20 cellular contexts compared by ENCODE assay signal in genomic region chr7:710161-710560, GRCh38. TPM values are rescaled to one million over a fixed set of nuclear protein-coding genes. Genes with fewer than 3 reads are reported as not detected.
DNase-seq lines count a peak whose midpoint lies in the region; ATAC-seq, FAIRE-seq and TF ChIP-seq lines count a peak whose summit lies in the region.
"Had no signal": no experiment of that assay in that cellular context is flagged by ENCODE, and none has a peak within 500 bp of the region (broad histone marks: within the 10 kb centered on the region; RNA-seq: fewer than 3 reads in every experiment).

No MANE protein-coding gene starts in this region.

- peaks cover 18 to 19% of the 10 kb centered on the region in 2 donors for H3K27me3 Mint-ChIP-seq in natural killer cell (ENCODE audit: low read depth in 2 of 2)
- peaks cover 9 to 17% of the 10 kb centered on the region in 2 donors for H3K27me3 Mint-ChIP-seq in natural killer cell treated with Interleukin-12 subunit alpha and Interleukin-12 subunit beta and Interleukin-15 and Interleukin-18, amount 100 ng/mL, for 72 hours
- H3K27me3 Mint-ChIP-seq in astrocyte (ENCODE audit: low read depth, unreplicated experiment): peaks cover 8% of the 10 kb centered on the region
- H3K27me3 Mint-ChIP-seq in naive thymus-derived CD8-positive, alpha-beta T cell: peaks cover 0 to 4% (median 0%) of the 10 kb centered on the region in 5 donors

- TF ChIP-seq CTCF in natural killer cell (IDR thresholded peaks at IDR 0.05) (no peak), astrocyte (IDR thresholded peaks at IDR 0.05; ENCODE audit: insufficient read depth, low read depth, low read length) (no peak)

- no peak overlapping the region for H3K9ac ChIP-seq in astrocyte (ENCODE audit: low read length)

- intact Hi-C loops in natural killer cell (cut with micrococcal nuclease): no loop called here

- ATAC-seq in natural killer cell (no peak), HG03342 (IDR thresholded peaks at IDR 0.05; ENCODE audit: unreplicated experiment) (no peak)
- no peak for ATAC-seq in natural killer cell treated with Interleukin-12 subunit alpha and Interleukin-12 subunit beta and Interleukin-15 and Interleukin-18, amount 100 ng/mL, for 72 hours
- ATAC-seq in naive thymus-derived CD8-positive, alpha-beta T cell: no peak
- ATAC-seq: activated T-cell treated with anti-CD3 and anti-CD28 coated beads, Interleukin-2, amount 50 U/mL, for 4 hours; Right ventricle myocardium inferior; stimulated activated naive B cell treated with anti-CD40 and anti-IgM and Interleukin-4, amounts not matched to agents 10 μg/mL and 1 μg/mL and 100 μg/mL, for 72 hours had no signal

- H3K36me3 Mint-ChIP-seq in natural killer cell: no peaks in the 10 kb centered on the region
- peaks cover 5% of the 10 kb centered on the region for H3K36me3 Mint-ChIP-seq in natural killer cell treated with Interleukin-12 subunit alpha and Interleukin-12 subunit beta and Interleukin-15 and Interleukin-18, amount 100 ng/mL, for 72 hours
- peaks cover 3% of the 10 kb centered on the region for H3K36me3 Mint-ChIP-seq in astrocyte (ENCODE audit: low read depth, unreplicated experiment)
- peaks cover 0 to 25% (median 17%) of the 10 kb centered on the region in 3 donors for H3K36me3 Mint-ChIP-seq in naive thymus-derived CD8-positive, alpha-beta T cell

- H3K27me3 ChIP-seq in astrocyte (ENCODE audit: insufficient read depth, low read length): peaks cover 2% of the 10 kb centered on the region
- H3K27me3 ChIP-seq: testis had no signal

- DNase-seq in natural killer cell (no peak), astrocyte (ENCODE audit: low read depth) (no peak), HUDEP-2 (lab: John Stamatoyannopoulos, UW; ENCODE audit: unreplicated experiment in 76 of 76) (no peak), DMS79 treated with DMSO at 0.1 percent for 48 hours (lab: John Stamatoyannopoulos, UW) (no peak)
- DNase-seq in natural killer cell treated with Interleukin-12 subunit alpha and Interleukin-12 subunit beta and Interleukin-15 and Interleukin-18, amount 100 ng/mL, for 72 hours (ENCODE audit: low spot score): no peak
- no peak for DNase-seq in naive thymus-derived CD8-positive, alpha-beta T cell
- DNase-seq: activated CD4-positive, alpha-beta memory T cell treated with anti-CD3 and anti-CD28 coated beads for 36 hours; activated T-cell treated with anti-CD3 and anti-CD28 coated beads, Interleukin-2, amount 50 U/mL, for 4 hours; islet precursor cell; NCI-H1105 treated with DMSO at 0.1 percent for 48 hours; NCI-H2029; NCI-H345; OCI-M1; stimulated activated CD4-positive, alpha-beta T cell treated with anti-CD3 and anti-CD28 coated beads, Interleukin-12 subunit alpha, Interleukin-12 subunit beta, amount 100 ng/mL, for 4 hours; stimulated activated CD4-positive, alpha-beta T cell treated with anti-CD3 and anti-CD28 coated beads, Interleukin-4, amount 100 ng/mL, for 24 hours; stimulated activated naive B cell treated with anti-CD40 and anti-IgM and Interleukin-4, amounts not matched to agents 10 μg/mL and 1 μg/mL and 100 μg/mL, for 72 hours; testis had no signal

- H3K4me2 ChIP-seq in astrocyte (ENCODE audit: low read length): no peak overlapping the region

- no peak for FAIRE-seq in astrocyte (lab: Jason Lieb, UNC)
- FAIRE-seq: endothelial cell of umbilical vein had no signal

- peaks cover 5% of the 10 kb centered on the region for H4K20me1 ChIP-seq in astrocyte (ENCODE audit: insufficient read depth, low read length)

- H3K27ac ChIP-seq in astrocyte (ENCODE audit: low read depth, low read length): no peak overlapping the region
- H3K27ac ChIP-seq: testis had no signal

- no peaks in the 10 kb centered on the region for H3K9me3 ChIP-seq in astrocyte (ENCODE audit: insufficient read depth, low read depth, low read length)
- H3K9me3 ChIP-seq: testis had no signal

- peak overlapping the region; percentile 31 for H3K4me3 Mint-ChIP-seq in natural killer cell
- no peak overlapping the region for H3K4me3 Mint-ChIP-seq in natural killer cell treated with Interleukin-12 subunit alpha and Interleukin-12 subunit beta and Interleukin-15 and Interleukin-18, amount 100 ng/mL, for 72 hours
- H3K4me3 Mint-ChIP-seq in astrocyte (ENCODE audit: unreplicated experiment): no peak overlapping the region
- H3K4me3 Mint-ChIP-seq in naive thymus-derived CD8-positive, alpha-beta T cell: peak overlapping the region; percentile 15 to 89 (median 70)
- H3K4me3 Mint-ChIP-seq: activated CD4-positive, alpha-beta memory T cell treated with anti-CD3 and anti-CD28 coated beads for 36 hours had no signal

- H3K4me3 ChIP-seq in astrocyte (ENCODE audit: insufficient read depth, low read depth, low read length): no peak overlapping the region
- H3K4me3 ChIP-seq: testis had no signal

- H3K36me3 ChIP-seq in astrocyte (ENCODE audit: insufficient read depth, low read length): no peaks in the 10 kb centered on the region

- H3K27ac Mint-ChIP-seq in natural killer cell: no peak overlapping the region
- no peak overlapping the region for H3K27ac Mint-ChIP-seq in natural killer cell treated with Interleukin-12 subunit alpha and Interleukin-12 subunit beta and Interleukin-15 and Interleukin-18, amount 100 ng/mL, for 72 hours
- H3K27ac Mint-ChIP-seq in astrocyte (ENCODE audit: unreplicated experiment): peak overlapping the region; percentile 24
- peak overlapping the region in 8 of 10 donors; percentile 2 to 88 (median 76) for H3K27ac Mint-ChIP-seq in naive thymus-derived CD8-positive, alpha-beta T cell
- H3K27ac Mint-ChIP-seq: activated CD4-positive, alpha-beta memory T cell treated with anti-CD3 and anti-CD28 coated beads for 36 hours; stimulated activated naive B cell treated with anti-CD40 and anti-IgM and Interleukin-4, amounts not matched to agents 10 μg/mL and 1 μg/mL and 100 μg/mL, for 72 hours had no signal

- no peaks in the 10 kb centered on the region for H3K79me2 ChIP-seq in astrocyte (ENCODE audit: insufficient read depth, low read length)

- H3K4me1 ChIP-seq in astrocyte (ENCODE audit: insufficient read depth, low read length): no peaks in the 10 kb centered on the region

- H3K4me1 Mint-ChIP-seq in natural killer cell (peaks cover 0 to 5% of the 10 kb centered on the region in 2 donors), astrocyte (ENCODE audit: low read depth, unreplicated experiment) (peaks cover 2% of the 10 kb centered on the region)
- H3K4me1 Mint-ChIP-seq in natural killer cell treated with Interleukin-12 subunit alpha and Interleukin-12 subunit beta and Interleukin-15 and Interleukin-18, amount 100 ng/mL, for 72 hours (ENCODE audit: low read depth in 2 of 2): peaks cover 7 to 11% of the 10 kb centered on the region in 2 donors
- H3K4me1 Mint-ChIP-seq in naive thymus-derived CD8-positive, alpha-beta T cell: peaks cover 8 to 42% (median 34%) of the 10 kb centered on the region in 4 donors

- no peaks in the 10 kb centered on the region for H3K9me3 Mint-ChIP-seq in natural killer cell
- H3K9me3 Mint-ChIP-seq in natural killer cell treated with Interleukin-12 subunit alpha and Interleukin-12 subunit beta and Interleukin-15 and Interleukin-18, amount 100 ng/mL, for 72 hours: no peaks in the 10 kb centered on the region
- H3K9me3 Mint-ChIP-seq in astrocyte (ENCODE audit: unreplicated experiment): no peaks in the 10 kb centered on the region
- H3K9me3 Mint-ChIP-seq in naive thymus-derived CD8-positive, alpha-beta T cell: peaks cover 0 to 1% (median 0%) of the 10 kb centered on the region in 9 donors
- H3K9me3 Mint-ChIP-seq: activated CD4-positive, alpha-beta memory T cell treated with anti-CD3 and anti-CD28 coated beads for 36 hours; activated T-cell treated with anti-CD3 and anti-CD28 coated beads, Interleukin-2, amount 50 U/mL, for 4 hours; stimulated activated naive B cell treated with anti-CD40 and anti-IgM and Interleukin-4, amounts not matched to agents 10 μg/mL and 1 μg/mL and 100 μg/mL, for 72 hours had no signal

- POLR2A ChIA-PET in naive thymus-derived CD8-positive, alpha-beta T cell (lab: Charles Lee): interaction anchor here (0.6 to 0.7 kb wide), 3 partner anchors 95 to 102 kb away, joined by 3 to 6 read pairs (median 4); no protein-coding TSS in a partner anchor

- no peak overlapping the region for H2AFZ ChIP-seq in astrocyte (ENCODE audit: low read depth, low read length)

RNA-seq across cellular contexts. Expression of gene DNAAF5, which starts 16.3 kb away (rescaled TPM):
- total RNA-seq in natural killer cell (10 to 100 TPM in 2 of 3 donors, 1 to 10 TPM in 1; 6.7 to 10.3 (median 10.3) TPM), astrocyte (24.5 and 25.9 TPM in 2 replicates)
- 10 to 100 TPM; 19.5 to 53.4 TPM for total RNA-seq in natural killer cell treated with Interleukin-12 subunit alpha and Interleukin-12 subunit beta and Interleukin-15 and Interleukin-18, amount 100 ng/mL, for 72 hours
- total RNA-seq in naive thymus-derived CD8-positive, alpha-beta T cell: 10 to 100 TPM; 12.3 to 16.3 TPM
- 1 to 10 TPM; 2.8 to 4.6 (median 4.6) TPM for polyA plus RNA-seq in naive thymus-derived CD8-positive, alpha-beta T cell

RNA-seq across cellular contexts. Expression of gene PRKAR1B, which starts 16.9 kb away (rescaled TPM):
- total RNA-seq in natural killer cell: 1 to 10 TPM; 2.4 to 3.8 (median 3.0) TPM
- 10 to 100 TPM in 1 of 2 donors, 1 to 10 TPM in 1; 9.8 to 31.9 TPM for total RNA-seq in natural killer cell treated with Interleukin-12 subunit alpha and Interleukin-12 subunit beta and Interleukin-15 and Interleukin-18, amount 100 ng/mL, for 72 hours
- total RNA-seq in astrocyte: 14.7 and 14.8 TPM in 2 replicates
- 10 to 100 TPM; 46.2 to 47.3 TPM for total RNA-seq in naive thymus-derived CD8-positive, alpha-beta T cell
- 10 to 100 TPM; 14.6 to 35.4 (median 27.6) TPM for polyA plus RNA-seq in naive thymus-derived CD8-positive, alpha-beta T cell

Comparison
In these comparisons a context has a peak if more than half of its experiments do, and no peak if none do; other contexts are left out.
1. H3K4me3 Mint-ChIP-seq: peak in natural killer cell (single experiment) and naive thymus-derived CD8-positive, alpha-beta T cell (10 of 10); none in natural killer cell treated with Interleukin-12 subunit alpha and Interleukin-12 subunit beta and Interleukin-15 and Interleukin-18, amount 100 ng/mL, for 72 hours (single experiment) and astrocyte (single experiment).
2. H3K27ac Mint-ChIP-seq: peak in astrocyte (single experiment) and naive thymus-derived CD8-positive, alpha-beta T cell (8 of 10); none in natural killer cell (0 of 2) and natural killer cell treated with Interleukin-12 subunit alpha and Interleukin-12 subunit beta and Interleukin-15 and Interleukin-18, amount 100 ng/mL, for 72 hours (0 of 2).